In the genomic region with DNA sequence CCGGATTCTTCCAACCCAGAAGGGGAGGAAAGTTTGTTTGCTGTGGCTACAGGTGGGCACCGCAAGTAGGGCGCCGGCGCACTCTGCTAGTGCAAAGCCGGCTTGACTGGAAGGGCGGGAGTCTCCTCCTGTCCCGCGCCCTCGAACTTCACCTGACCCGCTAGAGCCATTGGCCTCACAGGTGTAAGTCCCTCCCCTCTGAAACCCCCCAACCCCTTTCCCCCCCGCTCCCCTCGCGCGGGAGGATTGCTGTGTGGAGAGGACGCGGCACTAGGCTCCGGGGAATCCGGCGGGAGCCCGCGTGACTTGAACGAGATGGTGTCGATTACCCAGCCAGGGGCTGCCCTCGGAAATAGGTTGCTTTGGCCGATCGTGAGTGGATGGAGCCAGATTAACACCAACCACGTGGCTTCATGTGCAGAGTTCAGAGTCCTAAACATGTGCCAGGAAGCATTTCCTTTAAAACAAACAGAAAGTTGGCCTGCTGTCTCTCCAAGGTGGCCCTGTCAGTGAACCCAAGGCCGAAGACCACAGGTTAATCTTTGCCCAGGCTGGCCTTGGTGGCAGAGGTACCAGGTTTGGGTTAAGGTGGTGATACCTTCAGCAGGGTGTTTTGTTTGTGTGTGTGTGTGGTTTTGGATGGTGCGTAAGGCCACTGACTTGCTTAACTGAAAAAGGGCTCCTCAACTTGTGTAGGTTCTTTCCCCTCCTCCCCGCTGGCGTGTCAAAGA, we compare ENCODE assay signal across 8 cellular contexts. TPM values are rescaled to one million over a fixed set of nuclear protein-coding genes. Genes with fewer than 3 reads are reported as not detected.
A peak's percentile ranks its signal among the peaks of the same experiment; 100 is the strongest.
DNase-seq lines count a peak whose midpoint lies in the region; ATAC-seq and TF ChIP-seq lines count a peak whose summit lies in the region.

No MANE protein-coding gene starts in this region.

- H3K27ac ChIP-seq in lung (ENCODE audit: low read depth in 1 of 2, low read length in 1 of 2), result peak overlapping the region in 1 of 2 donors; percentile 86

- H3K36me3 ChIP-seq in lung (ENCODE audit: control insufficient read depth in 2 of 2, insufficient read depth in 2 of 2, low read length in 2 of 2), result no peaks in the 10 kb centered on the region

- peak overlapping the region; percentile 96 for H3K27ac Mint-ChIP-seq in T-helper 2 cell treated with Interferon-gamma antibody and Interleukin-4, amounts not matched to agents 5 μg/mL and 100 μg/mL, for 36 hours

- no peaks in the 10 kb centered on the region for H3K9me3 ChIP-seq in lung (ENCODE audit: control insufficient read depth in 2 of 2, insufficient read depth in 1 of 2, low read length in 1 of 2)

- H3K27me3 Mint-ChIP-seq in T-helper 2 cell treated with Interferon-gamma antibody and Interleukin-4, amounts not matched to agents 5 μg/mL and 100 μg/mL, for 36 hours (ENCODE audit: low read depth), result peaks cover 9% of the 10 kb centered on the region

- H3K4me1 Mint-ChIP-seq in T-helper 2 cell treated with Interferon-gamma antibody and Interleukin-4, amounts not matched to agents 5 μg/mL and 100 μg/mL, for 36 hours (ENCODE audit: low read depth), result peaks cover 54% of the 10 kb centered on the region

- 8 to 9% methylated on average over 25 to 32 of the region's 32 CpGs for WGBS in lung, 2 donors

- TF ChIP-seq CTCF in GM12864 (IDR thresholded peaks at IDR 0.05; ENCODE audit: low read depth, low read length, missing control alignments) (no peak), astrocyte of the cerebellum (IDR thresholded peaks at IDR 0.05; ENCODE audit: low read depth, low read length, missing control alignments) (no peak), lung (IDR thresholded peaks at IDR 0.05; ENCODE audit: control extremely low read depth, extremely low read depth) (no peak)

- DNase-seq in GM12864 (ENCODE audit: low read depth) (peak; percentile 55), astrocyte of the cerebellum (ENCODE audit: low read depth) (no peak), lung (ENCODE audit: low spot score) (peak; percentile 37), ACHN (no peak), AG08395 (ENCODE audit: low spot score) (no peak)
- DNase-seq in T-helper 2 cell treated with Interferon-gamma antibody and Interleukin-4, amounts not matched to agents 5 μg/mL and 100 μg/mL, for 36 hours (ENCODE audit: low spot score), result peak; percentile 78
- DNase-seq in stimulated activated CD8-positive, alpha-beta memory T cell treated with anti-CD3 and anti-CD28 coated beads, Interleukin-15, amount 100 ng/mL, for 4 hours (ENCODE audit: low read depth in 2 of 2), result peak; percentile 45 to 57

- ATAC-seq in HG02763 (IDR thresholded peaks at IDR 0.05; ENCODE audit: unreplicated experiment) (peak; percentile 23), lung (ENCODE audit: insufficient read depth, low FRiP score) (peak; percentile 19)

- H3K27me3 ChIP-seq in lung (ENCODE audit: control insufficient read depth, insufficient read depth), result no peaks in the 10 kb centered on the region

- H3K36me3 Mint-ChIP-seq in T-helper 2 cell treated with Interferon-gamma antibody and Interleukin-4, amounts not matched to agents 5 μg/mL and 100 μg/mL, for 36 hours (ENCODE audit: low read depth), result peaks cover 18% of the 10 kb centered on the region

- H3K4me3 ChIP-seq in GM12864 (ENCODE audit: low read depth, low read length), result peak overlapping the region; percentile 84
- H3K4me3 ChIP-seq in astrocyte of the cerebellum (ENCODE audit: low read depth, low read length), result peak overlapping the region; percentile 56
- H3K4me3 ChIP-seq in lung, result no peak overlapping the region

- no peaks in the 10 kb centered on the region for H3K9me3 Mint-ChIP-seq in T-helper 2 cell treated with Interferon-gamma antibody and Interleukin-4, amounts not matched to agents 5 μg/mL and 100 μg/mL, for 36 hours

- H3K4me1 ChIP-seq in lung (ENCODE audit: control insufficient read depth in 2 of 2, insufficient read depth in 2 of 2, low read length in 2 of 2), result peaks cover 0 to 3% of the 10 kb centered on the region in 2 donors

- in situ Hi-C loops in astrocyte of the cerebellum (cut with HindIII; ENCODE audit: low sequenced_read_pairs), result no loop called here
- in situ Hi-C loops in ACHN (cut with HindIII; ENCODE audit: low pct_ligation_motif_present, low pct_unique_long_range_greater_than_20kb, low sequenced_read_pairs), result no loop called here

- peak overlapping the region; percentile 91 for H3K4me3 Mint-ChIP-seq in T-helper 2 cell treated with Interferon-gamma antibody and Interleukin-4, amounts not matched to agents 5 μg/mL and 100 μg/mL, for 36 hours

RNA-seq across cellular contexts. Expression of a gene that starts 1.0 kb away (rescaled TPM):
- total RNA-seq in lung, result 10 to 100 TPM; 17.7 to 33.6 TPM
- 1 to 10 TPM; 6.0 to 9.8 TPM for polyA plus RNA-seq in lung

Comparison
In these comparisons a context has a peak if more than half of its experiments do, and no peak if none do; other contexts are left out.
1. DNase-seq: peak in GM12864 (single experiment), T-helper 2 cell treated with Interferon-gamma antibody and Interleukin-4, amounts not matched to agents 5 μg/mL and 100 μg/mL, for 36 hours (single experiment), lung (single experiment) and stimulated activated CD8-positive, alpha-beta memory T cell treated with anti-CD3 and anti-CD28 coated beads, Interleukin-15, amount 100 ng/mL, for 4 hours (2 of 2); none in astrocyte of the cerebellum (single experiment), ACHN (single experiment) and AG08395 (single experiment).